In the genomic region with DNA sequence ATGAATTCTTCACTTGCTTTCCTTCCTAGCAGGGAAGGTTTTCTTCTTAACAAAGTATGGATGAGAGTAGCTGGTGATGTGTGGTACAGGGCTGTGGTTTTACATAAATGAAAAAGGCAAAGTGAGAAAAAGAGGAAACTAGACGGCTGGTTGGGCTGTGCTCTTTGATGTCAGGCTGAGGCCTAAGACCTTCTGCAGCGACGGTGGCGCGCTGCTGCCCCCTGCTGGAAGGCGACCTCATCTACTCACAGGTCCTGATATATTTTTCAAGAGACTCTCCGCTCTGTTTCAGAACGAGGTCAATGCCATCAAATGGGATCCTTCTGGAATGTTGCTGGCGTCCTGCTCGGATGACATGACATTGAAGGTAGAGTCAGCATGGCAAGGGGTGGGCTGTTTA, we compare ENCODE assay signal across 8 cellular contexts.
A peak's percentile ranks its signal among the peaks of the same experiment; 100 is the strongest.
DNase-seq lines count a peak whose midpoint lies in the region; ATAC-seq, FAIRE-seq and TF ChIP-seq lines count a peak whose summit lies in the region.

No MANE protein-coding gene starts in this region.

- no peaks in the 10 kb centered on the region for H3K4me1 ChIP-seq in CD4-positive, CD25-positive, alpha-beta regulatory T cell (ENCODE audit: control insufficient read depth, insufficient read depth, low read length, poor library complexity, severe bottlenecking)
- H3K4me1 ChIP-seq in endothelial cell of umbilical vein (ENCODE audit: control insufficient read depth, extremely low read depth, insufficient read depth, low read length): no peaks in the 10 kb centered on the region

- intact Hi-C loops in endothelial cell of umbilical vein (cut with micrococcal nuclease): loop anchor here (1.0 kb wide), 1 partner anchor 121 kb away; no protein-coding TSS in a partner anchor
- intact Hi-C loops in left colon (cut with DNase I, micrococcal nuclease): no loop called here

- FAIRE-seq in endothelial cell of umbilical vein (lab: Jason Lieb, UNC): peak; percentile 91

- CTCF ChIA-PET in endothelial cell of umbilical vein (lab: Charles Lee): no interaction called here

- ATAC-seq in CD4-positive, CD25-positive, alpha-beta regulatory T cell (ENCODE audit: low read depth in 2 of 2): peak; percentile 66 to 74
- ATAC-seq in HG02588 (IDR thresholded peaks at IDR 0.05; ENCODE audit: unreplicated experiment): peak; percentile 88
- ATAC-seq in left colon: no peak

- POLR2A ChIA-PET in endothelial cell of umbilical vein (lab: Charles Lee): no interaction called here

- no peak overlapping the region for H3K27ac Mint-ChIP-seq in CD4-positive, CD25-positive, alpha-beta regulatory T cell

- no peak for TF ChIP-seq POLR2A in endothelial cell of umbilical vein (IDR thresholded peaks at IDR 0.05; ENCODE audit: low read depth, low read length)

- H4K20me1 ChIP-seq in endothelial cell of umbilical vein (replicated peaks; ENCODE audit: control insufficient read depth, extremely low read depth, insufficient read depth, low read length): no peaks in the 10 kb centered on the region

- DNase-seq in CD4-positive, CD25-positive, alpha-beta regulatory T cell: peak in 1 of 3 donors; percentile 39
- peak; percentile 27 for DNase-seq in SKM-1 (lab: John Stamatoyannopoulos, UW; ENCODE audit: unreplicated experiment)
- DNase-seq in endothelial cell of umbilical vein (ENCODE audit: low read depth, low spot score): peak; percentile 23
- DNase-seq in stimulated activated CD4-positive, alpha-beta T cell treated with anti-CD3 and anti-CD28 coated beads, Interleukin-1b, Interleukin-23, amount 100 ng/mL, for 1 hour (ENCODE audit: low read depth in 2 of 2): peak; percentile 47 to 55
- DNase-seq in DMS 273 (lab: John Stamatoyannopoulos, UW; ENCODE audit: unreplicated experiment): no peak
- DNase-seq in NCI-H446 treated with DMSO at 0.1 percent for 48 hours (lab: John Stamatoyannopoulos, UW): no peak
- DNase-seq in left colon: no peak

- no peaks in the 10 kb centered on the region for H3K9me3 Mint-ChIP-seq in CD4-positive, CD25-positive, alpha-beta regulatory T cell

- no peaks in the 10 kb centered on the region for H3K9me1 ChIP-seq in endothelial cell of umbilical vein (replicated peaks; ENCODE audit: control insufficient read depth, extremely low read depth, insufficient read depth, low read length)

- no peak overlapping the region for H3K9ac ChIP-seq in endothelial cell of umbilical vein (replicated peaks; ENCODE audit: extremely low read depth, insufficient read depth, low read length)

- dilution Hi-C loops in endothelial cell of umbilical vein (cut with MboI; ENCODE audit: extremely low pct_ligation_motif_present, low sequenced_read_pairs): no loop called here

- no peaks in the 10 kb centered on the region for H3K36me3 Mint-ChIP-seq in CD4-positive, CD25-positive, alpha-beta regulatory T cell

- no peak overlapping the region for H3K4me3 Mint-ChIP-seq in CD4-positive, CD25-positive, alpha-beta regulatory T cell

- H3K79me2 ChIP-seq in endothelial cell of umbilical vein (ENCODE audit: control insufficient read depth, insufficient read depth, low read length): no peaks in the 10 kb centered on the region

- H3K9me3 ChIP-seq in CD4-positive, CD25-positive, alpha-beta regulatory T cell (ENCODE audit: control insufficient read depth in 2 of 2, low read length in 2 of 2): no peaks in the 10 kb centered on the region
- no peaks in the 10 kb centered on the region for H3K9me3 ChIP-seq in endothelial cell of umbilical vein (replicated peaks; ENCODE audit: control insufficient read depth, insufficient read depth, low read length)

- no peaks in the 10 kb centered on the region for H3K27me3 ChIP-seq in CD4-positive, CD25-positive, alpha-beta regulatory T cell (ENCODE audit: control insufficient read depth, insufficient read depth, low read length)
- H3K27me3 ChIP-seq in endothelial cell of umbilical vein (ENCODE audit: control insufficient read depth in 2 of 2, insufficient read depth in 2 of 2, low read length in 2 of 2): no peaks in the 10 kb centered on the region

- BruUV-seq in endothelial cell of umbilical vein (replicated peaks; lab: Mats Ljungman, UMichigan): no TSS peak

- H2AFZ ChIP-seq in endothelial cell of umbilical vein (ENCODE audit: low read depth, low read length): no peak overlapping the region

- H3K27me3 Mint-ChIP-seq in CD4-positive, CD25-positive, alpha-beta regulatory T cell: peaks cover 11% of the 10 kb centered on the region

- no peak overlapping the region for H3K4me3 ChIP-seq in CD4-positive, CD25-positive, alpha-beta regulatory T cell (ENCODE audit: low read depth, low read length)
- no peak overlapping the region for H3K4me3 ChIP-seq in endothelial cell of umbilical vein (replicated peaks in 1 of 3; ENCODE audit: insufficient read depth in 1 of 3, low read depth in 1 of 3, low read length in 3 of 3)

- peaks cover 0 to 6% (median 1%) of the 10 kb centered on the region in 4 donors for H3K4me1 Mint-ChIP-seq in CD4-positive, CD25-positive, alpha-beta regulatory T cell

- no peak overlapping the region for H3K27ac ChIP-seq in CD4-positive, CD25-positive, alpha-beta regulatory T cell (ENCODE audit: insufficient read depth, low read length, poor library complexity, severe bottlenecking)
- H3K27ac ChIP-seq in endothelial cell of umbilical vein (ENCODE audit: insufficient read depth, low read depth, low read length): no peak overlapping the region

- no peak overlapping the region for H3K4me2 ChIP-seq in endothelial cell of umbilical vein (ENCODE audit: insufficient read depth, low read length)

- TF ChIP-seq CTCF in endothelial cell of umbilical vein (IDR thresholded peaks at IDR 0.05; ENCODE audit: extremely low read depth in 1 of 2, insufficient read depth in 1 of 2, low read depth in 1 of 2, low read length in 2 of 2): peak; percentile 33 to 57

- no peaks in the 10 kb centered on the region for H3K36me3 ChIP-seq in CD4-positive, CD25-positive, alpha-beta regulatory T cell (ENCODE audit: control insufficient read depth, insufficient read depth, low read length)
- H3K36me3 ChIP-seq in endothelial cell of umbilical vein (ENCODE audit: control insufficient read depth in 2 of 2, extremely low read depth in 1 of 2, insufficient read depth in 2 of 2, low read length in 2 of 2): no peaks in the 10 kb centered on the region

TF ChIP-seq in endothelial cell of umbilical vein, 7 proteins besides CTCF, POLR2A, EP300 and RAD21:
- TF ChIP-seq, protein P1, sequence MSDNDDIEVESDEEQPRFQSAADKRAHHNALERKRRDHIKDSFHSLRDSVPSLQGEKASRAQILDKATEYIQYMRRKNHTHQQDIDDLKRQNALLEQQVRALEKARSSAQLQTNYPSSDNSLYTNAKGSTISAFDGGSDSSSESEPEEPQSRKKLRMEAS (IDR thresholded peaks at IDR 0.05; ENCODE audit: insufficient read depth, insufficient read length): no peak
- TF ChIP-seq JUN (IDR thresholded peaks at IDR 0.05; ENCODE audit: borderline replicate concordance, insufficient read depth, insufficient read length, low read depth) (no peak), GATA2 (IDR thresholded peaks at IDR 0.05; ENCODE audit: insufficient read depth, insufficient read length, low read depth, low read length) (no peak), FOS (IDR thresholded peaks at IDR 0.05; ENCODE audit: borderline replicate concordance, insufficient read depth, low read length) (no peak), POLR2AphosphoS5 (IDR thresholded peaks at IDR 0.05; ENCODE audit: insufficient read depth, low read depth, low read length) (no peak), MYC (IDR thresholded peaks at IDR 0.05; ENCODE audit: low read depth, low read length) (no peak)

Comparison
In these comparisons a context has a peak if more than half of its experiments do, and no peak if none do; other contexts are left out.
1. DNase-seq: peak in SKM-1 (single experiment), endothelial cell of umbilical vein (single experiment) and stimulated activated CD4-positive, alpha-beta T cell treated with anti-CD3 and anti-CD28 coated beads, Interleukin-1b, Interleukin-23, amount 100 ng/mL, for 1 hour (2 of 2); none in DMS 273 (single experiment), NCI-H446 treated with DMSO at 0.1 percent for 48 hours (single experiment) and left colon (0 of 2).